Comparison of ENCODE assay signal across 8 cellular contexts in the genomic region with DNA sequence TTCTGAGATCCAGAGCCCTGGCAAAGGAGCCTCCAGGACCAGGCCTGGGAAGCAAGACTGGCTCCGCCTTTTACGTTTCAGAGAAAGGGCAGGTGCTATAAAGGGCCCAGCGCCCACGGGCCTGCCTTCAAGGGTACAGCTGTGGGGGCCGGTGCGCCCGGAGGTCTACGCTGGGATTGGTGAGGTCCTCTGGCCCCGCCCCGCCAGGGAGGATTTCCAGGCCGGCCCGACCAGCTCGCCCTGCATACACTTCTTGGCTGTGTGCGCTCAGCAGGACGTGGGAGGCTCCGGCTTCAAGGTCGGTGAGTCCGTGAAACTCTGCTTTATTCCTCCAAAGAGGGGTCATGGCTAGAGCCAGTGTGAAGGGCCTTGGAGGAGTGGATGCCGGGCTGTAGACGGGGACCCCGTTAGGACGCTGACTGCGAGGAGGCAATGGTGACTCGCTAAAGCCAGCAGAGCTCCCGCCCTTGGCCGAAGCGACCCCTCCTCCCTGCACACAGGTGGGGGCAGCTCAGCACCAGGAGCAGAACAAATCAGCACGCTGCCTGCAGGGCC. TPM values are rescaled to one million over a fixed set of nuclear protein-coding genes. Genes with fewer than 3 reads are reported as not detected.
A peak's percentile ranks its signal among the peaks of the same experiment; 100 is the strongest.
DNase-seq lines count a peak whose midpoint lies in the region; FAIRE-seq and TF ChIP-seq lines count a peak whose summit lies in the region.

TSS of gene CKMT2 (plus strand) at position 243 of the 555 bp plus-strand sequence. CDS start 17,811 bp downstream, outside the sequence.

- peak within 1 kb of the TSS in 8 of 11 experiments; percentile 59 to 84 (median 70); a peak in 12 of 22 replicates for H3K4me2 ChIP-seq in BLaER1 treated with 17β-estradiol and CSF1 and Interleukin-3, amounts not matched to agents 10 nM and 100 nM

- H3K27ac Mint-ChIP-seq in activated naive CD8-positive, alpha-beta T cell = no peak within 1 kb of the TSS
- peak within 1 kb of the TSS; percentile 65 for H3K27ac Mint-ChIP-seq in neural crest cell (ENCODE audit: unreplicated experiment)

- peak in 36 of 42 donors; percentile 20 to 73 (median 49) for DNase-seq in head of caudate nucleus
- peak; percentile 42 for DNase-seq in neural crest cell (ENCODE audit: low read depth, low spot score)
- no peak for DNase-seq in GM19240 (ENCODE audit: insufficient read length, low spot score)
- no peak for DNase-seq in D721Med (ENCODE audit: insufficient read length, low spot score)
- DNase-seq in KG1 (lab: John Stamatoyannopoulos, UW) = no peak
- no peak for DNase-seq in activated CD8-positive, alpha-beta memory T cell treated with anti-CD3 and anti-CD28 coated beads, Interleukin-2, amount 50 U/mL, for 4 hours

- peaks cover 4% of the 10 kb centered on the region for H3K36me3 Mint-ChIP-seq in activated naive CD8-positive, alpha-beta T cell
- H3K36me3 Mint-ChIP-seq in neural crest cell (ENCODE audit: low read depth) = no peaks in the 10 kb centered on the region

- H4K20me1 ChIP-seq in BLaER1 treated with 17β-estradiol and CSF1 and Interleukin-3, amounts not matched to agents 10 nM and 100 nM = no peaks in the 10 kb centered on the region

- no peaks in the 10 kb centered on the region for H3K9me3 Mint-ChIP-seq in activated naive CD8-positive, alpha-beta T cell (ENCODE audit: low read depth)
- H3K9me3 Mint-ChIP-seq in neural crest cell = no peaks in the 10 kb centered on the region

- no peak for TF ChIP-seq CTCF in neural crest cell (conservative IDR thresholded peaks at IDR 0.05)
- no peak for TF ChIP-seq CTCF in D721Med (IDR thresholded peaks at IDR 0.05; ENCODE audit: insufficient read depth, missing control alignments)

- H3K27me3 Mint-ChIP-seq in activated naive CD8-positive, alpha-beta T cell = no peaks in the 10 kb centered on the region
- H3K27me3 Mint-ChIP-seq in neural crest cell (ENCODE audit: low read depth) = no peaks in the 10 kb centered on the region

- peaks cover 12 to 23% (median 19%) of the 10 kb centered on the region in 10 experiments; a peak in 19 of 20 replicates for H3K4me1 ChIP-seq in BLaER1 treated with 17β-estradiol and CSF1 and Interleukin-3, amounts not matched to agents 10 nM and 100 nM

- H3K36me3 ChIP-seq in BLaER1 treated with 17β-estradiol and CSF1 and Interleukin-3, amounts not matched to agents 10 nM and 100 nM = 0 out of 22 replicates have a peak, but pooled peaks cover 0 to 6% (median 0%) of the 10 kb centered on the region in 11 experiments

- H3K4me3 Mint-ChIP-seq in activated naive CD8-positive, alpha-beta T cell = peak within 1 kb of the TSS; percentile 44
- H3K4me3 Mint-ChIP-seq in neural crest cell = peak within 1 kb of the TSS; percentile 79

- intact Hi-C loops in head of caudate nucleus (cut with DNase I) = no loop called here

- peak within 1 kb of the TSS in 2 of 11 experiments; percentile 57 to 70; a peak in 4 of 22 replicates for H3K27ac ChIP-seq in BLaER1 treated with 17β-estradiol and CSF1 and Interleukin-3, amounts not matched to agents 10 nM and 100 nM

- no peak within 1 kb of the TSS for H3K9ac ChIP-seq in BLaER1 treated with 17β-estradiol and CSF1 and Interleukin-3, amounts not matched to agents 10 nM and 100 nM

- 0 out of 22 replicates have a peak, but pooled peaks cover 0 to 5% (median 0%) of the 10 kb centered on the region in 11 experiments for H3K9me3 ChIP-seq in BLaER1 treated with 17β-estradiol and CSF1 and Interleukin-3, amounts not matched to agents 10 nM and 100 nM (replicated peaks in 1 of 11)

- no peak within 1 kb of the TSS for H3K4me3 ChIP-seq in BLaER1 treated with 17β-estradiol and CSF1 and Interleukin-3, amounts not matched to agents 10 nM and 100 nM

- no peak for FAIRE-seq in D721Med (lab: Jason Lieb, UNC)

- peaks cover 20% of the 10 kb centered on the region for H3K4me1 Mint-ChIP-seq in activated naive CD8-positive, alpha-beta T cell (ENCODE audit: low read depth)
- H3K4me1 Mint-ChIP-seq in neural crest cell = peaks cover 17% of the 10 kb centered on the region

- H3K27me3 ChIP-seq in BLaER1 treated with 17β-estradiol and CSF1 and Interleukin-3, amounts not matched to agents 10 nM and 100 nM = no peaks in the 10 kb centered on the region

RNA-seq across cellular contexts. Expression of gene CKMT2, which starts in this region (rescaled TPM):
- 0.86 TPM in 1 of 2 replicates, not detected in the other for total RNA-seq in neural crest cell

Comparison
In these comparisons a context has a peak if more than half of its experiments do, and no peak if none do; other contexts are left out.
1. Peak in DNase-seq in neural crest cell; RNA of the gene not detected or under 1 TPM.
2. DNase-seq: peak in head of caudate nucleus (36 of 42); none in GM19240 (single experiment), D721Med (single experiment), KG1 (single experiment) and activated CD8-positive, alpha-beta memory T cell treated with anti-CD3 and anti-CD28 coated beads, Interleukin-2, amount 50 U/mL, for 4 hours (single experiment).